1 cellular context compared by ENCODE assay signal in the genomic region with DNA sequence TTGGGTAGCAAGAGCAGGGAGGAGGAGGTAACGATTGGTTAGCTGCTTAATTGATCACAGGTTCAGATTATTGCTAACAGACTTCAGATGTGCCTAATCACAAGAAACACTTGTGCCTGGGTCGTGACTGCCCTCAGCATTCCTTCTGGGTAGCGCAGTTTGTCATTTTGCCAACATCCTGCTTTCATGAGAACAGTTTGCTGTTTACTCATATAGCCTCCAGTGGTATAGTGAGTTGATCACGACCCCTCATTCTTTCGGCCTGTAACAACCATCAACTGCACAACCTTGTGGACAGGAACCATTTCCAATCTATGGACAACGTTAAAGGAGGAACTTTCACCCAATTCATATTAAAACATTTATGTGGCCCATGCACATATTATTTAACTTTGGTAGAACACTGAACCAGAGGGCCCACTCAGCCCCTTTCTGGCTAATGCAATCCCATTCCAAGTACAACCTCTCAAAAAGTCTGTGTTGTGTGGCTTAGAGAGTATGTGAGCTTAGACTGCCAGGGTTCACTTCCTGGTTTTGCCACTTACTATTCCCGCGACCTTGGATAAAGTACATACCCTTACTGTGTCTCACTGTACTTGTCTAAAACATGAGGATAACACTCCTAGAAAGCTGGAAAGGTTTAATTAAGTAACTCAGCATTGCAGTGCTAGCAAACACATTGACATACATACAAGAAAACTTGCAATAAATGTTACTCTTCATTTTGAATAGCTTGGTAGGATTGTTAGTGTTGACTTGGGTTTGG.
TF ChIP-seq lines count a peak whose summit lies in the region.

No MANE protein-coding gene starts in this region.

TF ChIP-seq in WTC11, 78 proteins besides CTCF, POLR2A, EP300 and RAD21 (continued from another document):
- TF ChIP-seq ARID4B (CRISPR knock-in tag; IDR thresholded peaks at IDR 0.05; ENCODE audit: borderline replicate concordance) = no peak
- TF ChIP-seq, protein P1, sequence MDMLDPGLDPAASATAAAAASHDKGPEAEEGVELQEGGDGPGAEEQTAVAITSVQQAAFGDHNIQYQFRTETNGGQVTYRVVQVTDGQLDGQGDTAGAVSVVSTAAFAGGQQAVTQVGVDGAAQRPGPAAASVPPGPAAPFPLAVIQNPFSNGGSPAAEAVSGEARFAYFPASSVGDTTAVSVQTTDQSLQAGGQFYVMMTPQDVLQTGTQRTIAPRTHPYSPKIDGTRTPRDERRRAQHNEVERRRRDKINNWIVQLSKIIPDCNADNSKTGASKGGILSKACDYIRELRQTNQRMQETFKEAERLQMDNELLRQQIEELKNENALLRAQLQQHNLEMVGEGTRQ (CRISPR knock-in tag; IDR thresholded peaks at IDR 0.05) = no peak
